In the genomic region with DNA sequence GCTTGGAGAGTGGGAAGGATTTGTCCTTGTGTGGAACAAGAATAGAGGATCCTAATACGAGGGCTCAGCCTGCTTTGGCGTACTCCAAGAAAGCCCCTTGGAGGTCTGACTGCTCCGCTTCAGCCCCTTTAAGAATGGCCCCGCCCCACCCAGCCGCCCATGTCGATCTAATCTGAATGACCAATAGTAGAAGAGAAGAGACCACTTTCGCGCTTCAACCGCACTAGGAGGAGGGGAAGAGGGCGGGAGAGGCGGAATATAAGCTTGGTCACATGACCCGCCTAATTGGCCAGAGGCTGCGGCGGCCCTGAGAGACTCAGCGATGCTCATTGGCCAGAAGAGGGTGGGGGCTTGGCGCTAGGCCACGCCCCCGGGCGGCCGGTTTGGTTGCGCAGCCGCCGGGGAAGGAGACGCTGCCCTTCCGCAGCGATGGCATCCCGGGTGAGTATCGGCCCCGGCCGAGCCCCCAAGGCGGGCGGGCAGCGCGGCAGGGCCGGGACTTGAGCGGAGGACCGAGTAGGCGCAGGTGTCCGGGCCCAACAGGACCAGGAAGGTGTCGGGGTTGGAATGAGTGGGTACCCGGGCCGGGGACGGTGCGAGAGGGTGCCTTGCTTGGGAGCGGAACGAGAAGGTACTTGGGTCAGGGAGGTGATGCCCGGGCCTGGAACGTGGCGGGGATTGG, we compare ENCODE assay signal across 7 cellular contexts.
A peak's percentile ranks its signal among the peaks of the same experiment; 100 is the strongest.
DNase-seq lines count a peak whose midpoint lies in the region; ATAC-seq and TF ChIP-seq lines count a peak whose summit lies in the region.

A gene with protein sequence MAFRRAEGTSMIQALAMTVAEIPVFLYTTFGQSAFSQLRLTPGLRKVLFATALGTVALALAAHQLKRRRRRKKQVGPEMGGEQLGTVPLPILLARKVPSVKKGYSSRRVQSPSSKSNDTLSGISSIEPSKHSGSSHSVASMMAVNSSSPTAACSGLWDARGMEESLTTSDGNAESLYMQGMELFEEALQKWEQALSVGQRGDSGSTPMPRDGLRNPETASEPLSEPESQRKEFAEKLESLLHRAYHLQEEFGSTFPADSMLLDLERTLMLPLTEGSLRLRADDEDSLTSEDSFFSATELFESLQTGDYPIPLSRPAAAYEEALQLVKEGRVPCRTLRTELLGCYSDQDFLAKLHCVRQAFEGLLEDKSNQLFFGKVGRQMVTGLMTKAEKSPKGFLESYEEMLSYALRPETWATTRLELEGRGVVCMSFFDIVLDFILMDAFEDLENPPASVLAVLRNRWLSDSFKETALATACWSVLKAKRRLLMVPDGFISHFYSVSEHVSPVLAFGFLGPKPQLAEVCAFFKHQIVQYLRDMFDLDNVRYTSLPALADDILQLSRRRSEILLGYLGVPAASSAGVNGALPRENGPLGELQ (plus strand): TSS at position 386 of the 682 bp plus-strand sequence. CDS start 3,969 bp downstream, outside the sequence.

- TF ChIP-seq CTCF in astrocyte of the spinal cord (IDR thresholded peaks at IDR 0.05; ENCODE audit: low read depth, low read length) (no peak), retinal pigment epithelial cell (conservative IDR thresholded peaks at IDR 0.05; ENCODE audit: low read depth, low read length) (no peak)

- in situ Hi-C loops in astrocyte of the spinal cord (cut with HindIII; ENCODE audit: low sequenced_read_pairs), result no loop called here

- DNase-seq in NCI-H2081 (lab: John Stamatoyannopoulos, UW), result peak; percentile 99
- peak; percentile 95 for DNase-seq in T1000 (lab: John Stamatoyannopoulos, UW)
- DNase-seq in astrocyte of the spinal cord (ENCODE audit: low read depth, low spot score), result peak; percentile 99
- peak; percentile 96 to 99 for DNase-seq in hippocampal formation (lab: John Stamatoyannopoulos, UW)
- peak; percentile 98 for DNase-seq in retinal pigment epithelial cell (ENCODE audit: low read depth)

- H3K4me3 ChIP-seq in astrocyte of the spinal cord (ENCODE audit: low read depth, low read length) (peak within 1 kb of the TSS; percentile 98), retinal pigment epithelial cell (ENCODE audit: low read length) (peak within 1 kb of the TSS; percentile 92)

- ATAC-seq in GM18508 (IDR thresholded peaks at IDR 0.05; ENCODE audit: insufficient read depth, unreplicated experiment) (peak; percentile 91), HG03025 (IDR thresholded peaks at IDR 0.05; ENCODE audit: low FRiP score, unreplicated experiment) (peak; percentile 90)

Comparison
In these comparisons a context has a peak if more than half of its experiments do, and no peak if none do; other contexts are left out.
1. Peak in every context shown above with its lines: DNase-seq, ATAC-seq and H3K4me3 ChIP-seq.